ENCODE assay signal across 8 cellular contexts in genomic region chr17:3669085-3669347, GRCh38. TPM values are rescaled to one million over a fixed set of nuclear protein-coding genes. Genes with fewer than 3 reads are reported as not detected.
DNase-seq lines count a peak whose midpoint lies in the region; ATAC-seq and TF ChIP-seq lines count a peak whose summit lies in the region.

No MANE protein-coding gene starts in this region.

- peak overlapping the region; percentile 51 to 87; a peak in 2 of 4 replicates for H4K8ac ChIP-seq in IMR-90 (ENCODE audit: low read depth in 2 of 2, low read length in 2 of 2)

- WGBS in IMR-90 (ENCODE audit: extremely low coverage in 2 of 2, insufficient read length in 1 of 2), 2 experiments = 0% methylated on average over 26 of the region's 32 CpGs; no CpG with 5 or more reads in 1 of the 2 experiments

- no peak overlapping the region for H4K5ac ChIP-seq in IMR-90 (ENCODE audit: low read depth, low read length)

- H4K20me1 ChIP-seq in IMR-90 (ENCODE audit: insufficient read depth, low read length) = peaks cover 41% of the 10 kb centered on the region

- peaks cover 26% of the 10 kb centered on the region for H3K9me1 ChIP-seq in IMR-90 (ENCODE audit: insufficient read depth, low read length)

- no peak for DNase-seq in GM12864 (ENCODE audit: low read depth)
- DNase-seq in IMR-90 = no peak
- no peak for DNase-seq in dorsolateral prefrontal cortex
- DNase-seq in HT-29 (ENCODE audit: low spot score) = no peak
- no peak for DNase-seq in AML-193 (lab: John Stamatoyannopoulos, UW)
- DNase-seq in OCI-M1 (lab: John Stamatoyannopoulos, UW) = no peak
- no peak for DNase-seq in T-helper 9 cell

- CTCF ChIA-PET in IMR-90 (lab: Yijun Ruan, JAX) = no interaction called here

- peak overlapping the region; percentile 94 for H2AFZ ChIP-seq in IMR-90 (replicated peaks; ENCODE audit: low read length, poor library complexity)

- H2BK20ac ChIP-seq in IMR-90 (ENCODE audit: low read depth, low read length) = no peak overlapping the region

- no peak for TF ChIP-seq POLR2A in IMR-90 (IDR thresholded peaks at IDR 0.05; ENCODE audit: low read depth, low read length)

- BruUV-seq in IMR-90 (replicated peaks; lab: Mats Ljungman, UMichigan) = TSS peak; percentile 98

- peak overlapping the region; percentile 76 for H3K27ac ChIP-seq in IMR-90 (ENCODE audit: insufficient read depth, low read length)
- peak overlapping the region; percentile 42 to 99 (median 93) for H3K27ac ChIP-seq in dorsolateral prefrontal cortex
- peak overlapping the region; percentile 77 for H3K27ac ChIP-seq in neutrophil

- H3K4me2 ChIP-seq in IMR-90 (ENCODE audit: low read depth, low read length) = peak overlapping the region; percentile 83

- TF ChIP-seq CTCF in GM12864 (IDR thresholded peaks at IDR 0.05; ENCODE audit: low read depth, low read length, missing control alignments) (no peak), IMR-90 (conservative IDR thresholded peaks at IDR 0.05; ENCODE audit: low read depth, low read length) (no peak), dorsolateral prefrontal cortex (IDR thresholded peaks at IDR 0.05 in 54 of 56, conservative IDR thresholded peaks at IDR 0.05 in 2 of 56; ENCODE audit: low read depth in 1 of 56, partially characterized antibody in 56 of 56) (no peak), neutrophil (IDR thresholded peaks at IDR 0.05) (no peak)

- no peak for TF ChIP-seq RAD21 in IMR-90 (IDR thresholded peaks at IDR 0.05; ENCODE audit: low read length)

- ATAC-seq in IMR-90 (ENCODE audit: low read depth) = no peak

- peak overlapping the region; percentile 93 for H2AK9ac ChIP-seq in IMR-90 (replicated peaks; ENCODE audit: low read depth, low read length, poor library complexity)

- H3K23ac ChIP-seq in IMR-90 (ENCODE audit: low read depth, low read length) = 0 out of 2 replicates have a peak overlapping the region, but pooled peaks have one; percentile 63

- peak overlapping the region; percentile 75; the same call in 1 of the 2 replicates for H3K56ac ChIP-seq in IMR-90 (ENCODE audit: extremely low read depth, insufficient read depth, low read length)

- H3K9me3 ChIP-seq in IMR-90 (ENCODE audit: control insufficient read depth, insufficient read depth, low read length) = no peaks in the 10 kb centered on the region
- H3K9me3 ChIP-seq in neutrophil = no peaks in the 10 kb centered on the region

- dilution Hi-C loops in IMR-90 (cut with HindIII; ENCODE audit: low sequenced_read_pairs, unreplicated experiment) = no loop called here

- in situ Hi-C loops in IMR-90 (cut with MboI; ENCODE audit: low sequenced_read_pairs) = no loop called here

- H3K27me3 ChIP-seq in IMR-90 (ENCODE audit: control insufficient read depth, insufficient read depth, low read length) (no peaks in the 10 kb centered on the region), dorsolateral prefrontal cortex (no peaks in the 10 kb centered on the region), neutrophil (no peaks in the 10 kb centered on the region)

- H3K9ac ChIP-seq in IMR-90 (ENCODE audit: low read depth, low read length) = peak overlapping the region; percentile 82

- peak overlapping the region; percentile 48; the same call in 1 of the 2 replicates for H3K14ac ChIP-seq in IMR-90 (replicated peaks; ENCODE audit: low read depth, low read length)

- H3K4me1 ChIP-seq in IMR-90 (ENCODE audit: control insufficient read depth, insufficient read depth, low read length) (peaks cover 10% of the 10 kb centered on the region), neutrophil (ENCODE audit: control insufficient read depth in 1 of 2, insufficient read depth in 1 of 2, low read depth in 1 of 2, low read length in 1 of 2) (peaks cover 15 to 21% of the 10 kb centered on the region in 2 experiments)

- no peak overlapping the region for H2BK120ac ChIP-seq in IMR-90 (ENCODE audit: low read depth, low read length)

- H3K18ac ChIP-seq in IMR-90 (ENCODE audit: low read depth, low read length) = no peak overlapping the region

- H4K91ac ChIP-seq in IMR-90 (ENCODE audit: insufficient read depth, low read depth, low read length) = peak overlapping the region; percentile 37; the same call in 1 of the 2 replicates

- H2BK15ac ChIP-seq in IMR-90 (ENCODE audit: low read depth, low read length) = no peak overlapping the region

- POLR2A ChIA-PET in IMR-90 (lab: Charles Lee; ENCODE audit: unreplicated experiment) = no interaction called here

- peak overlapping the region; percentile 89 for H3K4me3 ChIP-seq in GM12864 (ENCODE audit: low read depth, low read length)
- H3K4me3 ChIP-seq in IMR-90 (ENCODE audit: insufficient read depth, low read depth, low read length) = peak overlapping the region; percentile 71
- H3K4me3 ChIP-seq in dorsolateral prefrontal cortex = peak overlapping the region; percentile 66 to 100 (median 97)
- H3K4me3 ChIP-seq in neutrophil (ENCODE audit: low read depth in 1 of 2, low read length in 1 of 2) = peak overlapping the region; percentile 74 to 94

- peak overlapping the region; percentile 94 for H2AK5ac ChIP-seq in IMR-90 (ENCODE audit: low read depth, low read length)

- H2BK5ac ChIP-seq in IMR-90 (ENCODE audit: low read depth, low read length, poor library complexity, severe bottlenecking) = no peak overlapping the region

- H3K79me1 ChIP-seq in IMR-90 (ENCODE audit: low read depth in 1 of 2, low read length in 2 of 2) = peaks cover 6 to 62% of the 10 kb centered on the region in 2 experiments; a peak in 3 of 4 replicates

- intact Hi-C loops in IMR-90 (cut with micrococcal nuclease) (loop anchor here (5.0 kb wide), 1 partner anchor 53 kb away; the partner anchor contains the start of gene HASPIN), dorsolateral prefrontal cortex (cut with DNase I) (loop anchor here (2.0 to 10.0 kb wide), 6 partner anchors 32 to 624 kb away; partner anchors contain the start of genes CTNS (in 1 of the 2), HASPIN (in 1 of the 2) and SHPK (in 1 of the 2))

- peaks cover 19% of the 10 kb centered on the region for H3K36me3 ChIP-seq in IMR-90 (ENCODE audit: control insufficient read depth, insufficient read depth, low read length)
- H3K36me3 ChIP-seq in neutrophil = peaks cover 6% of the 10 kb centered on the region

- H3K4ac ChIP-seq in IMR-90 (ENCODE audit: low read depth, low read length) = peak overlapping the region; percentile 73

TF ChIP-seq in IMR-90, 13 proteins besides CTCF, POLR2A, EP300 and RAD21:
- TF ChIP-seq FOS (IDR thresholded peaks at IDR 0.05; ENCODE audit: low read depth, low read length) (no peak), SMC3 (IDR thresholded peaks at IDR 0.05; ENCODE audit: low read depth, low read length) (no peak), BHLHE40 (IDR thresholded peaks at IDR 0.05; ENCODE audit: low read depth, low read length) (no peak), USF2 (IDR thresholded peaks at IDR 0.05; ENCODE audit: low read depth, low read length) (no peak), MAFK (IDR thresholded peaks at IDR 0.05; ENCODE audit: low read depth, low read length) (no peak), RCOR1 (IDR thresholded peaks at IDR 0.05; ENCODE audit: insufficient replicate concordance, low read length) (no peak), CEBPB (IDR thresholded peaks at IDR 0.05; ENCODE audit: low read depth, low read length) (no peak), RFX5 (IDR thresholded peaks at IDR 0.05; ENCODE audit: low read depth, low read length) (no peak), CHD1 (IDR thresholded peaks at IDR 0.05; ENCODE audit: low read depth, low read length) (no peak), MXI1 (IDR thresholded peaks at IDR 0.05; ENCODE audit: borderline replicate concordance, low read depth, low read length) (no peak)

RNA-seq across cellular contexts. Expression of gene EMC6, which starts 0.4 kb away (rescaled TPM):
- total RNA-seq in IMR-90 (2012; rRNA removed) (10.8 and 10.9 TPM in 2 replicates), dorsolateral prefrontal cortex (10 to 100 TPM; 13.3 to 35.5 (median 25.3) TPM)
- 80.5 and 84.4 TPM in 2 replicates for polyA plus RNA-seq in IMR-90 (2012; rRNA removed)
- polyA plus RNA-seq in IMR-90 (2012; cell fraction: cytosol; rRNA removed) = 22.8 and 105 TPM in 2 replicates
- 23.6 and 35.6 TPM in 2 replicates for polyA plus RNA-seq in IMR-90 (2012; cell fraction: nucleus; rRNA removed; ENCODE audit: low replicate concordance)
- total RNA-seq in HT-29 (2014; rRNA removed; shearing (Covaris generic)) = 35.5 and 54.7 TPM in 2 replicates

RNA-seq across cellular contexts. Expression of gene TAX1BP3, which starts 0.6 kb away (rescaled TPM):
- total RNA-seq in IMR-90 (2012; rRNA removed) (146 and 170 TPM in 2 replicates), dorsolateral prefrontal cortex (10 to 100 TPM; 19.0 to 75.8 (median 38.4) TPM)
- 176 and 196 TPM in 2 replicates for polyA plus RNA-seq in IMR-90 (2012; rRNA removed)
- polyA plus RNA-seq in IMR-90 (2012; cell fraction: cytosol; rRNA removed) = 234 and 272 TPM in 2 replicates
- 101 and 135 TPM in 2 replicates for polyA plus RNA-seq in IMR-90 (2012; cell fraction: nucleus; rRNA removed; ENCODE audit: low replicate concordance)
- total RNA-seq in HT-29 (2014; rRNA removed; shearing (Covaris generic)) = 121 and 128 TPM in 2 replicates

RNA-seq across cellular contexts. Expression of gene P2RX5, which starts 26.9 kb away (rescaled TPM):
- total RNA-seq in IMR-90 (2012; rRNA removed) = 1.7 and 1.8 TPM in 2 replicates
- 3.5 and 3.7 TPM in 2 replicates for polyA plus RNA-seq in IMR-90 (2012; rRNA removed)
- polyA plus RNA-seq in IMR-90 (2012; cell fraction: cytosol; rRNA removed) = 2.1 and 4.3 TPM in 2 replicates
- polyA plus RNA-seq in IMR-90 (2012; cell fraction: nucleus; rRNA removed; ENCODE audit: low replicate concordance) = 4.0 and 4.2 TPM in 2 replicates
- 10 to 100 TPM in 114 of 120 experiments, 1 to 10 TPM in 6; 3.8 to 27.6 (median 16.9) TPM for total RNA-seq in dorsolateral prefrontal cortex
- 0.23 TPM in 1 of 2 replicates, not detected in the other for total RNA-seq in HT-29 (2014; rRNA removed; shearing (Covaris generic))

RNA-seq across cellular contexts. Expression of gene CTNS, which starts 32.5 kb away (rescaled TPM):
- total RNA-seq in IMR-90 (2012; rRNA removed) (4.7 and 6.9 TPM in 2 replicates), dorsolateral prefrontal cortex (10 to 100 TPM in 47 of 120 experiments, 1 to 10 TPM in 73; 5.0 to 16.5 (median 9.6) TPM)
- polyA plus RNA-seq in IMR-90 (2012; rRNA removed) = 4.7 and 5.3 TPM in 2 replicates
- 3.1 and 5.1 TPM in 2 replicates for polyA plus RNA-seq in IMR-90 (2012; cell fraction: cytosol; rRNA removed)
- 8.7 and 9.4 TPM in 2 replicates for polyA plus RNA-seq in IMR-90 (2012; cell fraction: nucleus; rRNA removed; ENCODE audit: low replicate concordance)
- 10.3 and 18.4 TPM in 2 replicates for total RNA-seq in HT-29 (2014; rRNA removed; shearing (Covaris generic))

RNA-seq across cellular contexts. Expression of gene SHPK, which starts 33.0 kb away (rescaled TPM):
- total RNA-seq in IMR-90 (2012; rRNA removed) (12.8 and 14.3 TPM in 2 replicates), dorsolateral prefrontal cortex (10 to 100 TPM in 113 of 120 experiments, 1 to 10 TPM in 7; 7.4 to 28.1 (median 15.1) TPM)
- 10.7 and 11.1 TPM in 2 replicates for polyA plus RNA-seq in IMR-90 (2012; rRNA removed)
- polyA plus RNA-seq in IMR-90 (2012; cell fraction: cytosol; rRNA removed) = 7.5 and 9.2 TPM in 2 replicates
- 20.4 and 20.5 TPM in 2 replicates for polyA plus RNA-seq in IMR-90 (2012; cell fraction: nucleus; rRNA removed; ENCODE audit: low replicate concordance)
- 16.1 and 21.2 TPM in 2 replicates for total RNA-seq in HT-29 (2014; rRNA removed; shearing (Covaris generic))
